ENCODE assay signal across 1 cellular context in genomic region chr7:2646680-2647571, GRCh38.
TF ChIP-seq lines count a peak whose summit lies in the region.

No MANE protein-coding gene starts in this region.

TF ChIP-seq in GM23338, 12 proteins besides CTCF, POLR2A, EP300 and RAD21:
- TF ChIP-seq ETS1 (IDR thresholded peaks at IDR 0.05): no peak
- peak; percentile 77 for TF ChIP-seq POLR2AphosphoS5 (IDR thresholded peaks at IDR 0.05; ENCODE audit: low read depth)
TF ChIP-seq in GM23338: peak in this region for 1.
